8 cellular contexts compared by ENCODE assay signal in the genomic region with DNA sequence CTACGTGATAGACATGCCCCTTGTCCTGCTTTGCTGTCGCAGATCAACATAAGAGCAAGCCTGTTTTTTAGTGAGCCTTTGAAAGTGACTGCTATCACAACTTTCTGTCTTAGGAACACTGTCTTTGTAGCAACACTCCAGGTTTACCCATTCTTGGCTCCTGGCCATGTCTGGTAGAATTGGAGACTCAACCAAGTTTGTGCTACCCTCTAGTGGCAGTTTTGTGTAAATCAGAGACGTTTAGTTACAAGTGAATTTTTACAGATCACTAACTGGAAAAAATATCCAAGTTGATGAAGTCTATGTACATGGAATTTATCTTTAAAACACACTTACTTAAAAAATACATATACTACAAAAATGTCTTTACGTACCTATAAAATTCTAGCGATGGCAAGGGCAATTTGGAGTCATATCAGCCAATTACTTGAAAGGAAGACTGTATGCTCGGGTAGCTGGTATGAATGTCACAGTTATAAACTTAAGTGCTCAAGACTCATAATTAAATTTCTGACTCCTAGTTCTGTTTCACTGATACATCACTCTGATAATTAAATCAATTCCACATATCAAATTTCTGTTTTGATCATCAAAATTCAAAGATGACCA.
DNase-seq lines count a peak whose midpoint lies in the region; ATAC-seq and TF ChIP-seq lines count a peak whose summit lies in the region.

No MANE protein-coding gene starts in this region.

- H3K27ac ChIP-seq in lower lobe of right lung (no peak overlapping the region), testis (no peak overlapping the region)

- ATAC-seq in GM18520 (IDR thresholded peaks at IDR 0.05; ENCODE audit: unreplicated experiment) = peak; percentile 68
- peak; percentile 78 for ATAC-seq in HG03039 (IDR thresholded peaks at IDR 0.05; ENCODE audit: unreplicated experiment)
- ATAC-seq in lower lobe of right lung = peak; percentile 83 to 86

- no peak for TF ChIP-seq POLR2A in testis (IDR thresholded peaks at IDR 0.05)

- H3K4me3 ChIP-seq in lower lobe of right lung (no peak overlapping the region), testis (no peak overlapping the region)

- 37 to 48% methylated on average over 6 of the region's 6 CpGs for WGBS in testis, 2 donors

- TF ChIP-seq CTCF in lower lobe of right lung (IDR thresholded peaks at IDR 0.05) = peak; percentile 70
- peak; percentile 68 to 80 (median 74) for TF ChIP-seq CTCF in testis (IDR thresholded peaks at IDR 0.05)

- intact Hi-C loops in lower lobe of right lung (cut with DNase I) = no loop called here
- intact Hi-C loops in testis (cut with DNase I; ENCODE audit: low total_unique reads) = no loop called here

- H3K4me1 ChIP-seq in lower lobe of right lung (no peaks in the 10 kb centered on the region), testis (no peaks in the 10 kb centered on the region)

- H3K36me3 ChIP-seq in lower lobe of right lung (no peaks in the 10 kb centered on the region), testis (ENCODE audit: low read depth, missing control alignments) (no peaks in the 10 kb centered on the region)

- H3K27me3 ChIP-seq in lower lobe of right lung (ENCODE audit: low read depth) = no peaks in the 10 kb centered on the region
- no peaks in the 10 kb centered on the region for H3K27me3 ChIP-seq in testis

- no peaks in the 10 kb centered on the region for H3K9me3 ChIP-seq in lower lobe of right lung
- no peaks in the 10 kb centered on the region for H3K9me3 ChIP-seq in testis

- DNase-seq in C1 segment of cervical spinal cord (lab: John Stamatoyannopoulos, UW) = peak in 11 of 14 donors; percentile 17 to 51 (median 40)
- peak; percentile 21 for DNase-seq in NCI-H2029 treated with DMSO at 0.1 percent for 48 hours (lab: John Stamatoyannopoulos, UW)
- DNase-seq in T-helper 22 cell (ENCODE audit: low read depth) = peak; percentile 0
- peak; percentile 68 to 80 for DNase-seq in dermis microvascular lymphatic vessel endothelial cell (ENCODE audit: low read depth in 2 of 2)
- no peak for DNase-seq in lower lobe of right lung
- DNase-seq in testis = peak; percentile 90
